In genomic region chr1:83998205-83998598, GRCh38 we compare ENCODE assay signal across 7 cellular contexts. TPM values are rescaled to one million over a fixed set of nuclear protein-coding genes. Genes with fewer than 3 reads are reported as not detected.
DNase-seq lines count a peak whose midpoint lies in the region; ATAC-seq and TF ChIP-seq lines count a peak whose summit lies in the region.

No MANE protein-coding gene starts in this region.

- no peak for TF ChIP-seq POLR2A in esophagus squamous epithelium (IDR thresholded peaks at IDR 0.05)

- H3K36me3 ChIP-seq in H7 (replicated peaks; ENCODE audit: control insufficient read depth, insufficient read depth, low read length): no peaks in the 10 kb centered on the region
- H3K36me3 ChIP-seq in Panc1 (ENCODE audit: control insufficient read depth, insufficient read depth, low read length): no peaks in the 10 kb centered on the region
- H3K36me3 ChIP-seq in esophagus squamous epithelium: no peaks in the 10 kb centered on the region

- peak; percentile 10; the same call in 1 of the 2 replicates for ATAC-seq in Panc1

- no peak for DNase-seq in H7
- no peak for DNase-seq in Panc1 (ENCODE audit: low read depth, low spot score)
- no peak for DNase-seq in esophagus squamous epithelium (lab: John Stamatoyannopoulos, UW)
- peak; percentile 73 for DNase-seq in pons (ENCODE audit: low spot score)
- no peak for DNase-seq in LoVo (ENCODE audit: low spot score)
- DNase-seq in COR-L47 (lab: John Stamatoyannopoulos, UW): no peak
- DNase-seq in activated gamma-delta T cell (lab: John Stamatoyannopoulos, UW): no peak

- peak overlapping the region; percentile 90 for H3K4me3 ChIP-seq in H7 (ENCODE audit: insufficient read depth, low read depth, low read length)
- peak overlapping the region; percentile 70 to 81 for H3K4me3 ChIP-seq in Panc1 (ENCODE audit: low read depth in 2 of 2, low read length in 2 of 2)
- H3K4me3 ChIP-seq in esophagus squamous epithelium: peak overlapping the region; percentile 61 to 77 (median 73)

- POLR2A ChIA-PET in Panc1 (lab: Charles Lee): interaction anchor here (0.7 kb wide), 1 partner anchor 690 kb away, joined by 3 read pairs; no protein-coding TSS in a partner anchor

- H3K4me1 ChIP-seq in Panc1 (ENCODE audit: control insufficient read depth, insufficient read depth, low read length): peaks cover 16% of the 10 kb centered on the region
- peaks cover 3 to 30% (median 4%) of the 10 kb centered on the region in 3 donors for H3K4me1 ChIP-seq in esophagus squamous epithelium

- BruUV-seq in Panc1 (replicated peaks; lab: Mats Ljungman, UMichigan): no TSS peak

- CTCF ChIA-PET in Panc1 (lab: Charles Lee): interaction anchor here (0.5 to 0.7 kb wide), 2 partner anchors 80 to 193 kb away, joined by 3 read pairs; no protein-coding TSS in a partner anchor

- peaks cover 48% of the 10 kb centered on the region for H3K27me3 ChIP-seq in H7 (ENCODE audit: control insufficient read depth, insufficient read depth, low read length)
- no peaks in the 10 kb centered on the region for H3K27me3 ChIP-seq in Panc1 (ENCODE audit: control insufficient read depth, insufficient read depth, low read length)
- H3K27me3 ChIP-seq in esophagus squamous epithelium: peaks cover 0 to 14% (median 0%) of the 10 kb centered on the region in 4 donors

- TF ChIP-seq CTCF in Panc1 (IDR thresholded peaks at IDR 0.05): peak; percentile 31; the same call in 1 of the 2 replicates
- no peak for TF ChIP-seq CTCF in esophagus squamous epithelium (IDR thresholded peaks at IDR 0.05)

- in situ Hi-C loops in Panc1 (cut with HindIII; ENCODE audit: low pct_unique_long_range_greater_than_20kb, low sequenced_read_pairs): no loop called here

- intact Hi-C loops in Panc1 (cut with micrococcal nuclease; ENCODE audit: unreplicated experiment) (loop anchor here (10.0 kb wide), 1 partner anchor 77 kb away; no protein-coding TSS in a partner anchor), esophagus squamous epithelium (cut with DNase I) (no loop called here)

- WGBS in esophagus squamous epithelium, 2 donors: 22 to 34% methylated on average over 12 of the region's 12 CpGs

- H3K9me3 ChIP-seq in Panc1 (ENCODE audit: control insufficient read depth, insufficient read depth, low read depth, low read length) (no peaks in the 10 kb centered on the region), esophagus squamous epithelium (no peaks in the 10 kb centered on the region)

- H3K27ac ChIP-seq in Panc1 (ENCODE audit: low read length) (peak overlapping the region; percentile 93), esophagus squamous epithelium (peak overlapping the region; percentile 67 to 86 (median 82))

RNA-seq across cellular contexts. Expression of gene TTLL7, which starts 0.7 kb away (rescaled TPM):
- 3.1 and 3.7 TPM in 2 replicates for total RNA-seq in H7 (2014; rRNA removed; shearing (Covaris generic))
- total RNA-seq in Panc1 (2021; ENCODE audit: unreplicated experiment): 31.4 TPM
- 16.0 TPM for polyA plus RNA-seq in Panc1 (2012; ENCODE audit: insufficient read length)
- total RNA-seq in esophagus squamous epithelium: 10 to 100 TPM in 1 of 4 donors, 1 to 10 TPM in 3; 3.0 to 15.1 (median 4.4) TPM
